In genomic region chr1:208203127-208203847, GRCh38 we compare ENCODE assay signal across 1 cellular context.
TF ChIP-seq lines count a peak whose summit lies in the region.

No MANE protein-coding gene starts in this region.

TF ChIP-seq in HEK293, 187 proteins besides CTCF, POLR2A, EP300 and RAD21 (continued from another document and continues in another):
- no peak for TF ChIP-seq ZNF510 (tag by site-specific recombination; IDR thresholded peaks at IDR 0.05; ENCODE audit: insufficient replicate concordance)
- TF ChIP-seq ZSCAN16 (tag by site-specific recombination; IDR thresholded peaks at IDR 0.05) = no peak
- 0 out of 2 replicates have a peak, but pooled peaks have one; percentile 32 for TF ChIP-seq ZNF2 (tag by site-specific recombination; IDR thresholded peaks at IDR 0.05)
- TF ChIP-seq ZIC2 (tag by site-specific recombination; IDR thresholded peaks at IDR 0.05) = peak; percentile 83
- peak; percentile 44 for TF ChIP-seq IKZF3 (tag by site-specific recombination; IDR thresholded peaks at IDR 0.05)
- TF ChIP-seq ZNF561 (tag by site-specific recombination; IDR thresholded peaks at IDR 0.05; ENCODE audit: borderline replicate concordance) = no peak
- no peak for TF ChIP-seq PRDM6 (tag by site-specific recombination; IDR thresholded peaks at IDR 0.05)
- TF ChIP-seq ZNF18 (tag by site-specific recombination; IDR thresholded peaks at IDR 0.05) = peak; percentile 59; the same call in 1 of the 2 replicates
- peak; percentile 95 for TF ChIP-seq ZSCAN30 (tag by site-specific recombination; IDR thresholded peaks at IDR 0.05)
- TF ChIP-seq ZNF596 (tag by site-specific recombination; IDR thresholded peaks at IDR 0.05) = peak; percentile 2; the same call in 1 of the 2 replicates
- TF ChIP-seq ZNF530 (tag by site-specific recombination; IDR thresholded peaks at IDR 0.05; ENCODE audit: low read depth) = no peak
- peak; percentile 57 for TF ChIP-seq ZNF366 (tag by site-specific recombination; conservative IDR thresholded peaks at IDR 0.05)
- TF ChIP-seq ZNF623 (tag by site-specific recombination; IDR thresholded peaks at IDR 0.05) = no peak
- no peak for TF ChIP-seq ZNF350 (tag by site-specific recombination; IDR thresholded peaks at IDR 0.05)
- TF ChIP-seq ZNF501 (tag by site-specific recombination; IDR thresholded peaks at IDR 0.05) = 0 out of 2 replicates have a peak, but pooled peaks have one; percentile 28
- TF ChIP-seq ZNF654 (tag by site-specific recombination; IDR thresholded peaks at IDR 0.05; ENCODE audit: low read depth) = no peak
- peak; percentile 41; the same call in 1 of the 2 replicates for TF ChIP-seq ZXDB (tag by site-specific recombination; IDR thresholded peaks at IDR 0.05)
- peak; percentile 84 for TF ChIP-seq ZNF341 (tag by site-specific recombination; IDR thresholded peaks at IDR 0.05; ENCODE audit: low read depth)
- no peak for TF ChIP-seq ZNF677 (tag by site-specific recombination; IDR thresholded peaks at IDR 0.05)
- 0 out of 2 replicates have a peak, but pooled peaks have one; percentile 10 for TF ChIP-seq ZBTB8A (tag by site-specific recombination; IDR thresholded peaks at IDR 0.05)
- peak; percentile 56; the same call in 1 of the 2 replicates for TF ChIP-seq ZNF629 (tag by site-specific recombination; IDR thresholded peaks at IDR 0.05)
- TF ChIP-seq ZNF449 (tag by site-specific recombination; IDR thresholded peaks at IDR 0.05) = no peak
- TF ChIP-seq ZNF10 (tag by site-specific recombination; IDR thresholded peaks at IDR 0.05) = no peak
- peak; percentile 85 for TF ChIP-seq ZNF423 (tag by site-specific recombination; IDR thresholded peaks at IDR 0.05)
- TF ChIP-seq ZSCAN18 (tag by site-specific recombination; IDR thresholded peaks at IDR 0.05) = no peak
- no peak for TF ChIP-seq ZNF23 (tag by site-specific recombination; IDR thresholded peaks at IDR 0.05; ENCODE audit: borderline replicate concordance)
- no peak for TF ChIP-seq YY2 (tag by site-specific recombination; IDR thresholded peaks at IDR 0.05)
- TF ChIP-seq ZNF768 (tag by site-specific recombination; IDR thresholded peaks at IDR 0.05) = 0 out of 2 replicates have a peak, but pooled peaks have one; percentile 63
- TF ChIP-seq ZBTB7A (tag by site-specific recombination; IDR thresholded peaks at IDR 0.05; ENCODE audit: low read depth) = no peak
- TF ChIP-seq ZNF221 (tag by site-specific recombination; IDR thresholded peaks at IDR 0.05; ENCODE audit: borderline replicate concordance) = no peak
- no peak for TF ChIP-seq ZNF398 (tag by site-specific recombination; IDR thresholded peaks at IDR 0.05)
- no peak for TF ChIP-seq ZNF174 (tag by site-specific recombination; IDR thresholded peaks at IDR 0.05)
- no peak for TF ChIP-seq ZNF311 (tag by site-specific recombination; IDR thresholded peaks at IDR 0.05; ENCODE audit: borderline replicate concordance)
- TF ChIP-seq ZEB2 (tag by site-specific recombination; IDR thresholded peaks at IDR 0.05) = peak; percentile 82
- TF ChIP-seq ZNF112 (tag by site-specific recombination; IDR thresholded peaks at IDR 0.05) = no peak
- TF ChIP-seq KLF8 (tag by site-specific recombination; IDR thresholded peaks at IDR 0.05) = peak; percentile 31; the same call in 1 of the 2 replicates
- peak; percentile 92 for TF ChIP-seq KLF1 (tag by site-specific recombination; IDR thresholded peaks at IDR 0.05)
- TF ChIP-seq WT1 (tag by site-specific recombination; IDR thresholded peaks at IDR 0.05) = peak; percentile 63
- 0 out of 2 replicates have a peak, but pooled peaks have one; percentile 21 for TF ChIP-seq ZNF610 (tag by site-specific recombination; IDR thresholded peaks at IDR 0.05; ENCODE audit: borderline replicate concordance)
- TF ChIP-seq PATZ1 (tag by site-specific recombination; IDR thresholded peaks at IDR 0.05) = peak; percentile 72; the same call in 1 of the 2 replicates
- TF ChIP-seq ZNF211 (tag by site-specific recombination; IDR thresholded peaks at IDR 0.05; ENCODE audit: low read depth) = no peak
- no peak for TF ChIP-seq ZNF785 (tag by site-specific recombination; IDR thresholded peaks at IDR 0.05)
- TF ChIP-seq ZNF664 (tag by site-specific recombination; IDR thresholded peaks at IDR 0.05) = no peak
- no peak for TF ChIP-seq ZNF169 (tag by site-specific recombination; IDR thresholded peaks at IDR 0.05)
- TF ChIP-seq ZBTB48 (tag by site-specific recombination; IDR thresholded peaks at IDR 0.05) = peak; percentile 95
- TF ChIP-seq SCRT1 (tag by site-specific recombination; IDR thresholded peaks at IDR 0.05; ENCODE audit: borderline replicate concordance) = peak; percentile 87
- 0 out of 2 replicates have a peak, but pooled peaks have one; percentile 35 for TF ChIP-seq TRIM28 (IDR thresholded peaks at IDR 0.05; ENCODE audit: borderline replicate concordance, low read length)
- TF ChIP-seq ZNF266 (tag by site-specific recombination; IDR thresholded peaks at IDR 0.05; ENCODE audit: low read depth) = no peak
- 0 out of 2 replicates have a peak, but pooled peaks have one; percentile 10 for TF ChIP-seq ZFP69B (tag by site-specific recombination; IDR thresholded peaks at IDR 0.05)
- no peak for TF ChIP-seq ZNF214 (tag by site-specific recombination; IDR thresholded peaks at IDR 0.05; ENCODE audit: borderline replicate concordance)
- TF ChIP-seq SP3 (tag by site-specific recombination; IDR thresholded peaks at IDR 0.05) = no peak
- no peak for TF ChIP-seq ZBTB26 (tag by site-specific recombination; optimal IDR thresholded peaks at IDR 0.05)
- no peak; the same call in 1 of the 2 replicates for TF ChIP-seq ZBTB44 (tag by site-specific recombination; IDR thresholded peaks at IDR 0.05)
- no peak; the same call in 1 of the 2 replicates for TF ChIP-seq PRDM1 (tag by site-specific recombination; IDR thresholded peaks at IDR 0.05)
- peak; percentile 72 for TF ChIP-seq ZNF24 (tag by site-specific recombination; IDR thresholded peaks at IDR 0.05)
- TF ChIP-seq ZNF692 (tag by site-specific recombination; IDR thresholded peaks at IDR 0.05) = no peak
- TF ChIP-seq KLF16 (tag by site-specific recombination; IDR thresholded peaks at IDR 0.05) = no peak
- no peak for TF ChIP-seq ZNF302 (tag by site-specific recombination; IDR thresholded peaks at IDR 0.05; ENCODE audit: low read depth)
